Comparison of ENCODE assay signal across 1 cellular context in the genomic region with DNA sequence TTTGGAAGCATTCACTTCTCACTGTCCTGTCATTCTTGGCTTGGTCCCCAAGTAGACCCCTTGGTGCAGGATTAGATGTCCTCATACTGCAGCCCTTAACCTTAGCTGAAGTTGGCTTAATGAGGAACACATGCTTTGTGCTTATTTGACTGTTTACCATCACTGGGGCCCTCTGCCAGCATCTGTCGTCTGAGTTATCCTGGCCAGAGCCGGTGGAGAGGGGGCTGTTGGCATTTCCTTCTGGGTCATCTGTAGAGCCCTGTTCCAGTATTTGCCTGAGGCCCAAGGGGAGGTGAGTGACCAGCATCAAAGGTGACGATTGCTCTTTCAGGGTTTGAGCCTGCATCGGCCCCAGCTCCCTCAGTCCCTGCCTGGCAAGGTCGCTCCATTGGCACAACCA.
TF ChIP-seq lines count a peak whose summit lies in the region.

No MANE protein-coding gene starts in this region.

TF ChIP-seq in SK-N-SH treated with all-trans-retinoic acid at 6 μM for 48 hours, 23 proteins besides CTCF, POLR2A, EP300 and RAD21 (continued from another document):
- TF ChIP-seq, protein P1, sequence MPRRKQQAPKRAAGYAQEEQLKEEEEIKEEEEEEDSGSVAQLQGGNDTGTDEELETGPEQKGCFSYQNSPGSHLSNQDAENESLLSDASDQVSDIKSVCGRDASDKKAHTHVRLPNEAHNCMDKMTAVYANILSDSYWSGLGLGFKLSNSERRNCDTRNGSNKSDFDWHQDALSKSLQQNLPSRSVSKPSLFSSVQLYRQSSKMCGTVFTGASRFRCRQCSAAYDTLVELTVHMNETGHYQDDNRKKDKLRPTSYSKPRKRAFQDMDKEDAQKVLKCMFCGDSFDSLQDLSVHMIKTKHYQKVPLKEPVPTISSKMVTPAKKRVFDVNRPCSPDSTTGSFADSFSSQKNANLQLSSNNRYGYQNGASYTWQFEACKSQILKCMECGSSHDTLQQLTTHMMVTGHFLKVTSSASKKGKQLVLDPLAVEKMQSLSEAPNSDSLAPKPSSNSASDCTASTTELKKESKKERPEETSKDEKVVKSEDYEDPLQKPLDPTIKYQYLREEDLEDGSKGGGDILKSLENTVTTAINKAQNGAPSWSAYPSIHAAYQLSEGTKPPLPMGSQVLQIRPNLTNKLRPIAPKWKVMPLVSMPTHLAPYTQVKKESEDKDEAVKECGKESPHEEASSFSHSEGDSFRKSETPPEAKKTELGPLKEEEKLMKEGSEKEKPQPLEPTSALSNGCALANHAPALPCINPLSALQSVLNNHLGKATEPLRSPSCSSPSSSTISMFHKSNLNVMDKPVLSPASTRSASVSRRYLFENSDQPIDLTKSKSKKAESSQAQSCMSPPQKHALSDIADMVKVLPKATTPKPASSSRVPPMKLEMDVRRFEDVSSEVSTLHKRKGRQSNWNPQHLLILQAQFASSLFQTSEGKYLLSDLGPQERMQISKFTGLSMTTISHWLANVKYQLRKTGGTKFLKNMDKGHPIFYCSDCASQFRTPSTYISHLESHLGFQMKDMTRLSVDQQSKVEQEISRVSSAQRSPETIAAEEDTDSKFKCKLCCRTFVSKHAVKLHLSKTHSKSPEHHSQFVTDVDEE (CRISPR knock-in tag; IDR thresholded peaks at IDR 0.05): peak; percentile 72; the same call in 1 of the 2 replicates
- TF ChIP-seq PPARA (CRISPR knock-in tag; IDR thresholded peaks at IDR 0.05; ENCODE audit: borderline replicate concordance) (no peak), ZNF70 (CRISPR knock-in tag; IDR thresholded peaks at IDR 0.05) (0 out of 2 replicates have a peak, but pooled peaks have one; percentile 3)
